12 cellular contexts compared by ENCODE assay signal in the genomic region with DNA sequence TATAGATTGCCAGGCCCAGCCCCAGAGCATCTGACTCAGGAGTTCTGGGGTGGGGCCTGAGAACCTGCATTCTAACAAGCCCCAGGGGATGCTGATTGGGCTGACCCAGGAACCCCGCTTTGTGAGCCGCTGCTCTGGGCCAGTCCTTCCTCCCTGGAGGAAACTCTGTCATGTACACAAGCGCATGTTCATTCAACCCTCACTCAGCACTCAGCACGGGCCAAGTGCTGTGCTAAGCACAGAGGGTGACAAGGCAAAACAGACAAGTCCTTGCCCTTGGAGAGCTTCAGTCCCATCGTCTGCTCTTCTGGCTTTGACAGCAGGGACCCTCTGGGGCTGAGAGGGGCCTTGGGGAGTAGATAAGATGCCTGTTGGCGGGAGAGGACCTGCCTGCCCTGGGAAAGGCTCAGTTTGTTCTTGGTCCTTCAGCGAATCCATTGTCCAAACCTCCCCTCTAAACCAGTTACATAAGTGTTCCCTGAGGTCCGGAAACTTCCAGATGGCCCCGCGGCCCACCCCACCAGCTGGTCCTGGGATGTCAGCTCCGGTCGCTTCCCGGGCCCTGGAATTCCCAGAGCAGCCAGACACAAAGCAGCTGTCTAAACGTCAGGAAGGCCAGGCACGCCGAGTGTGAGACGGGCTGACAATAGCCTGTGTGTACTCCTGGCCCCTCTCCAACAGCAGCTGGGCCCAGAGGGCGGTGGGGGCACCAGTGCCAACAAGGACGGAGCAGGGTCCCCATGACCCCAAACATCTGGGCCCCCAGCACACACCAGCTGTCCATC.
A peak's percentile ranks its signal among the peaks of the same experiment; 100 is the strongest.
DNase-seq lines count a peak whose midpoint lies in the region; ATAC-seq, FAIRE-seq and TF ChIP-seq lines count a peak whose summit lies in the region.
"Had no signal": no experiment of that assay in that cellular context is flagged by ENCODE, and none has a peak within 500 bp of the region (broad histone marks: within the 10 kb centered on the region; RNA-seq: fewer than 3 reads in every experiment).

No MANE protein-coding gene starts in this region.

- peaks cover 13% of the 10 kb centered on the region for H3K27me3 Mint-ChIP-seq in stimulated activated naive CD8-positive, alpha-beta T cell treated with anti-CD3 and anti-CD28 coated beads, Interleukin-15, amount 100 ng/mL, for 72 hours

- no peaks in the 10 kb centered on the region for H3K36me3 ChIP-seq in endothelial cell of umbilical vein (ENCODE audit: control insufficient read depth in 2 of 2, extremely low read depth in 1 of 2, insufficient read depth in 2 of 2, low read length in 2 of 2)

- no peak for FAIRE-seq in endothelial cell of umbilical vein (lab: Jason Lieb, UNC)
- FAIRE-seq: GM12892 had no signal

- no peaks in the 10 kb centered on the region for H4K20me1 ChIP-seq in endothelial cell of umbilical vein (replicated peaks; ENCODE audit: control insufficient read depth, extremely low read depth, insufficient read depth, low read length)

- no peak overlapping the region for H2AFZ ChIP-seq in endothelial cell of umbilical vein (ENCODE audit: low read depth, low read length)

- dilution Hi-C loops in endothelial cell of umbilical vein (cut with MboI; ENCODE audit: extremely low pct_ligation_motif_present, low sequenced_read_pairs): no loop called here

- H3K4me3 ChIP-seq in endothelial cell of umbilical vein (replicated peaks in 1 of 3; ENCODE audit: insufficient read depth in 1 of 3, low read depth in 1 of 3, low read length in 3 of 3): no peak overlapping the region

- BruUV-seq in endothelial cell of umbilical vein (replicated peaks; lab: Mats Ljungman, UMichigan): no TSS peak

- H3K4me1 ChIP-seq in endothelial cell of umbilical vein (ENCODE audit: control insufficient read depth, extremely low read depth, insufficient read depth, low read length): no peaks in the 10 kb centered on the region

- no peak for TF ChIP-seq CTCF in endothelial cell of umbilical vein (IDR thresholded peaks at IDR 0.05; ENCODE audit: extremely low read depth in 1 of 2, insufficient read depth in 1 of 2, low read depth in 1 of 2, low read length in 2 of 2)

- H3K27ac ChIP-seq in endothelial cell of umbilical vein (ENCODE audit: insufficient read depth, low read depth, low read length): no peak overlapping the region
- H3K27ac ChIP-seq in temporal lobe (ENCODE audit: low read depth, low read length): peak overlapping the region; percentile 47

- no peaks in the 10 kb centered on the region for H3K9me3 Mint-ChIP-seq in stimulated activated naive CD8-positive, alpha-beta T cell treated with anti-CD3 and anti-CD28 coated beads, Interleukin-15, amount 100 ng/mL, for 72 hours
- H3K9me3 Mint-ChIP-seq: central memory CD8-positive, alpha-beta T cell; natural killer cell treated with Interleukin-12 subunit alpha and Interleukin-12 subunit beta and Interleukin-15 and Interleukin-18, amount 100 ng/mL, for 72 hours had no signal

- no peak overlapping the region for H3K27ac Mint-ChIP-seq in stimulated activated naive CD8-positive, alpha-beta T cell treated with anti-CD3 and anti-CD28 coated beads, Interleukin-15, amount 100 ng/mL, for 72 hours
- H3K27ac Mint-ChIP-seq: natural killer cell treated with Interleukin-12 subunit alpha and Interleukin-12 subunit beta and Interleukin-15 and Interleukin-18, amount 100 ng/mL, for 72 hours had no signal

- H3K27me3 ChIP-seq in endothelial cell of umbilical vein (ENCODE audit: control insufficient read depth in 2 of 2, insufficient read depth in 2 of 2, low read length in 2 of 2): peaks cover 0 to 6% of the 10 kb centered on the region in 2 experiments

- no peaks in the 10 kb centered on the region for H3K9me3 ChIP-seq in endothelial cell of umbilical vein (replicated peaks; ENCODE audit: control insufficient read depth, insufficient read depth, low read length)

- H3K9ac ChIP-seq in endothelial cell of umbilical vein (replicated peaks; ENCODE audit: extremely low read depth, insufficient read depth, low read length): no peak overlapping the region

- CTCF ChIA-PET in endothelial cell of umbilical vein (lab: Charles Lee): interaction anchor here (1.0 to 1.8 kb wide), 3 partner anchors 29 to 168 kb away, joined by 5 to 7 read pairs (median 5); no protein-coding TSS in a partner anchor

- H3K4me3 Mint-ChIP-seq in stimulated activated naive CD8-positive, alpha-beta T cell treated with anti-CD3 and anti-CD28 coated beads, Interleukin-15, amount 100 ng/mL, for 72 hours: no peak overlapping the region
- H3K4me3 Mint-ChIP-seq: central memory CD8-positive, alpha-beta T cell; natural killer cell treated with Interleukin-12 subunit alpha and Interleukin-12 subunit beta and Interleukin-15 and Interleukin-18, amount 100 ng/mL, for 72 hours had no signal

- no peaks in the 10 kb centered on the region for H3K79me2 ChIP-seq in endothelial cell of umbilical vein (ENCODE audit: control insufficient read depth, insufficient read depth, low read length)

- DNase-seq in NCI-H774 (lab: John Stamatoyannopoulos, UW): peak; percentile 43
- peak; percentile 64 for DNase-seq in endothelial cell of umbilical vein (ENCODE audit: low read depth, low spot score)
- DNase-seq in midbrain (lab: John Stamatoyannopoulos, UW): peak; percentile 60
- no peak for DNase-seq in T-helper 1 cell
- DNase-seq in activated CD4-positive, CD25-positive, alpha-beta regulatory T cell treated with anti-CD3 and anti-CD28 coated beads, Interleukin-2, amount 50 U/mL, for 72 hours: no peak
- no peak for DNase-seq in stimulated activated naive CD8-positive, alpha-beta T cell treated with anti-CD3 and anti-CD28 coated beads, Interleukin-15, amount 100 ng/mL, for 72 hours
- no peak for DNase-seq in OCI-M2 (lab: John Stamatoyannopoulos, UW; ENCODE audit: unreplicated experiment)

- no peak for ATAC-seq in stimulated activated naive CD8-positive, alpha-beta T cell treated with anti-CD3 and anti-CD28 coated beads, Interleukin-15, amount 100 ng/mL, for 72 hours
- ATAC-seq: activated CD4-positive, CD25-positive, alpha-beta regulatory T cell treated with anti-CD3 and anti-CD28 coated beads, Interleukin-2, amount 50 U/mL, for 24 hours had no signal

- H3K9me1 ChIP-seq in endothelial cell of umbilical vein (replicated peaks; ENCODE audit: control insufficient read depth, extremely low read depth, insufficient read depth, low read length): no peaks in the 10 kb centered on the region

- no peaks in the 10 kb centered on the region for H3K4me1 Mint-ChIP-seq in stimulated activated naive CD8-positive, alpha-beta T cell treated with anti-CD3 and anti-CD28 coated beads, Interleukin-15, amount 100 ng/mL, for 72 hours
- H3K4me1 Mint-ChIP-seq: central memory CD8-positive, alpha-beta T cell had no signal

- intact Hi-C loops in endothelial cell of umbilical vein (cut with micrococcal nuclease): no loop called here

- POLR2A ChIA-PET in endothelial cell of umbilical vein (lab: Charles Lee): no interaction called here

- no peak for TF ChIP-seq POLR2A in endothelial cell of umbilical vein (IDR thresholded peaks at IDR 0.05; ENCODE audit: low read depth, low read length)

- no peak overlapping the region for H3K4me2 ChIP-seq in endothelial cell of umbilical vein (ENCODE audit: insufficient read depth, low read length)

TF ChIP-seq in endothelial cell of umbilical vein, 7 proteins besides CTCF, POLR2A, EP300 and RAD21:
- TF ChIP-seq POLR2AphosphoS5 (IDR thresholded peaks at IDR 0.05; ENCODE audit: insufficient read depth, low read depth, low read length) (peak; percentile 12), FOS (IDR thresholded peaks at IDR 0.05; ENCODE audit: borderline replicate concordance, insufficient read depth, low read length) (no peak)
TF ChIP-seq in endothelial cell of umbilical vein: peak in this region for 1.

Comparison
In these comparisons a context has a peak if more than half of its experiments do, and no peak if none do; other contexts are left out.
1. DNase-seq: peak in NCI-H774 (single experiment), endothelial cell of umbilical vein (single experiment) and midbrain (single experiment); none in T-helper 1 cell (0 of 5), activated CD4-positive, CD25-positive, alpha-beta regulatory T cell treated with anti-CD3 and anti-CD28 coated beads, Interleukin-2, amount 50 U/mL, for 72 hours (single experiment), stimulated activated naive CD8-positive, alpha-beta T cell treated with anti-CD3 and anti-CD28 coated beads, Interleukin-15, amount 100 ng/mL, for 72 hours (0 of 2) and OCI-M2 (single experiment).